In genomic region chr11:17515443-17516176, GRCh38 we compare ENCODE assay signal across 26 cellular contexts. TPM values are rescaled to one million over a fixed set of nuclear protein-coding genes. Genes with fewer than 3 reads are reported as not detected.
"Had no signal": no experiment of that assay in that cellular context is flagged by ENCODE, and none has a peak within 500 bp of the region (broad histone marks: within the 10 kb centered on the region; RNA-seq: fewer than 3 reads in every experiment).

No MANE protein-coding gene starts in this region.

- H3K27me3 Mint-ChIP-seq: activated naive CD8-positive, alpha-beta T cell treated with anti-CD3 and anti-CD28 coated beads for 36 hours had no signal

- H3K4me3 Mint-ChIP-seq: activated naive CD8-positive, alpha-beta T cell treated with anti-CD3 and anti-CD28 coated beads for 36 hours; naive thymus-derived CD4-positive, alpha-beta T cell; type B pancreatic cell had no signal

- DNase-seq: activated CD4-positive, alpha-beta T cell treated with anti-CD3 and anti-CD28 coated beads for 48 hours; activated CD4-positive, alpha-beta T cell treated with anti-CD3 and anti-CD28 coated beads, Interleukin-2, amount 50 U/mL, for 48 hours; activated CD8-positive, alpha-beta memory T cell treated with anti-CD3 and anti-CD28 coated beads for 24 hours; activated effector memory CD4-positive, alpha-beta T cell treated with Interleukin-2 at 50 U/mL for 16 hours; activated naive CD4-positive, alpha-beta T cell treated with Interleukin-2 at 50 U/mL for 16 hours; activated naive CD8-positive, alpha-beta T cell treated with anti-CD3 and anti-CD28 coated beads for 36 hours; brain microvascular endothelial cell; cortex of kidney; left colon; naive thymus-derived CD4-positive, alpha-beta T cell; psoas muscle; sigmoid colon; small intestine; stimulated activated naive CD4-positive, alpha-beta T cell; testis; uterus had no signal

- H3K4me1 Mint-ChIP-seq: activated naive CD8-positive, alpha-beta T cell treated with anti-CD3 and anti-CD28 coated beads for 36 hours; naive thymus-derived CD4-positive, alpha-beta T cell had no signal

- H3K36me3 Mint-ChIP-seq: activated naive CD8-positive, alpha-beta T cell treated with anti-CD3 and anti-CD28 coated beads for 36 hours; naive thymus-derived CD4-positive, alpha-beta T cell; type B pancreatic cell had no signal

- H3K27ac ChIP-seq: brain microvascular endothelial cell, gastroesophageal sphincter, parathyroid adenoma, psoas muscle, sigmoid colon, testis, uterus had no signal

- H3K9me3 Mint-ChIP-seq: activated naive CD8-positive, alpha-beta T cell treated with anti-CD3 and anti-CD28 coated beads for 36 hours; naive thymus-derived CD4-positive, alpha-beta T cell; type B pancreatic cell had no signal

- ATAC-seq: gastroesophageal sphincter; left colon; naive thymus-derived CD4-positive, alpha-beta T cell; psoas muscle had no signal

- H3K27ac Mint-ChIP-seq: activated naive CD8-positive, alpha-beta T cell treated with anti-CD3 and anti-CD28 coated beads for 36 hours; naive thymus-derived CD4-positive, alpha-beta T cell; type B pancreatic cell had no signal

RNA-seq across cellular contexts. Expression of gene USH1C, which starts 28.6 kb away (rescaled TPM):
- total RNA-seq: activated naive CD8-positive, alpha-beta T cell treated with anti-CD3 and anti-CD28 coated beads for 36 hours; astrocyte; cardiac septum; endothelial cell of umbilical vein; fibroblast of lung; fibroblast of villous mesenchyme; naive thymus-derived CD4-positive, alpha-beta T cell; psoas muscle; T-helper 1 cell treated with Interleukin-12 subunit alpha and Interleukin-12 subunit beta and Interleukin-4 antibody, amounts not matched to agents 30 ng/mL and 1 ng/mL, for 36 hours had no signal

RNA-seq across cellular contexts. Expression of gene OTOG, which starts 31.4 kb away (rescaled TPM):
- total RNA-seq: activated naive CD8-positive, alpha-beta T cell treated with anti-CD3 and anti-CD28 coated beads for 36 hours; astrocyte; cardiac septum; endothelial cell of umbilical vein; fibroblast of lung; fibroblast of villous mesenchyme; gastroesophageal sphincter; left colon; liver; naive thymus-derived CD4-positive, alpha-beta T cell; psoas muscle; T-helper 1 cell treated with Interleukin-12 subunit alpha and Interleukin-12 subunit beta and Interleukin-4 antibody, amounts not matched to agents 30 ng/mL and 1 ng/mL, for 36 hours had no signal

RNA-seq across cellular contexts. Expression of gene ABCC8, which starts 39.0 kb away (rescaled TPM):
- total RNA-seq: activated naive CD8-positive, alpha-beta T cell treated with anti-CD3 and anti-CD28 coated beads for 36 hours; astrocyte; endothelial cell of umbilical vein; fibroblast of lung; fibroblast of villous mesenchyme; T-helper 1 cell treated with Interleukin-12 subunit alpha and Interleukin-12 subunit beta and Interleukin-4 antibody, amounts not matched to agents 30 ng/mL and 1 ng/mL, for 36 hours had no signal
